Comparison of ENCODE assay signal across 1 cellular context in the genomic region with DNA sequence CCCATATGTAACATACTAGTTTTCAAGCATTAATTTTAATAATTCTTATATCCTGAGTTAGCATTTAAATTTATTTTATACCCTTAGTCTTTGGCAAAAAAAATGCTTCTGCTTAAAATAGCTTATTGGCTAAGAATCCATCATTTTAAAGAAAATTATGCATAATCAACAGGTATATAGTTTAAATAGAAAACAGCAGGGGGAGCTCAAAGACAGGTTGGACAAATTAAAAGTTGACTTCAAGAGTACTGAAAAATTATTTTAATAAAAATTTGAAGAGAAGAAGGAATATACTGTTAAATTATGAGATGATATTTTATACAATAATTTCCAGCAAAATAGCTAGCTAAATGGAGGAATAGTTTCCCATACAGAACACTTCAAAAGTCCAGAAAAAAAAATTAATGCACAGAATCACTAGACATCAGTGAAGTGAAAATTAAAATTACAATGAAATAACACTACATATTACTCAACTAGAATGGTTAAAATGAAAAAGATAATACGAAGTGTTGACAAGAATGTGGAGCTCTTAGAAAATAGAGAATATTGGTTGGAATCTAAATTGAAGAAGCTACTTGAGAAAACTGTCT.
TF ChIP-seq lines count a peak whose summit lies in the region.

No MANE protein-coding gene starts in this region.

TF ChIP-seq in HEK293, 187 proteins besides CTCF, POLR2A, EP300 and RAD21 (continued from another document):
- TF ChIP-seq, protein P1, sequence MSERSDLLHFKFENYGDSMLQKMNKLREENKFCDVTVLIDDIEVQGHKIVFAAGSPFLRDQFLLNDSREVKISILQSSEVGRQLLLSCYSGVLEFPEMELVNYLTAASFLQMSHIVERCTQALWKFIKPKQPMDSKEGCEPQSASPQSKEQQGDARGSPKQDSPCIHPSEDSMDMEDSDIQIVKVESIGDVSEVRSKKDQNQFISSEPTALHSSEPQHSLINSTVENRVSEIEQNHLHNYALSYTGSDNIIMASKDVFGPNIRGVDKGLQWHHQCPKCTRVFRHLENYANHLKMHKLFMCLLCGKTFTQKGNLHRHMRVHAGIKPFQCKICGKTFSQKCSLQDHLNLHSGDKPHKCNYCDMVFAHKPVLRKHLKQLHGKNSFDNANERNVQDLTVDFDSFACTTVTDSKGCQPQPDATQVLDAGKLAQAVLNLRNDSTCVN (tag by site-specific recombination; optimal IDR thresholded peaks at IDR 0.05): no peak
- TF ChIP-seq ZNF561 (tag by site-specific recombination; IDR thresholded peaks at IDR 0.05; ENCODE audit: borderline replicate concordance) (no peak), ZNF623 (tag by site-specific recombination; IDR thresholded peaks at IDR 0.05) (no peak), ZNF513 (tag by site-specific recombination; IDR thresholded peaks at IDR 0.05) (no peak), ZNF626 (tag by site-specific recombination; IDR thresholded peaks at IDR 0.05) (no peak), SCRT2 (tag by site-specific recombination; IDR thresholded peaks at IDR 0.05) (peak; percentile 99), ZNF658 (tag by site-specific recombination; IDR thresholded peaks at IDR 0.05) (no peak), ZNF654 (tag by site-specific recombination; IDR thresholded peaks at IDR 0.05; ENCODE audit: low read depth) (peak; percentile 60)
